ENCODE assay signal across 8 cellular contexts in genomic region chr11:57649826-57650738, GRCh38. TPM values are rescaled to one million over a fixed set of nuclear protein-coding genes. Genes with fewer than 3 reads are reported as not detected.
DNase-seq lines count a peak whose midpoint lies in the region; ATAC-seq, FAIRE-seq and TF ChIP-seq lines count a peak whose summit lies in the region.

YPEL4 (minus strand) TSS chr11:57649912; CDS start chr11:57647107, 2,805 bp downstream.

- ATAC-seq in activated B cell treated with CpG ODN at 0.5 μM for 24 hours (ENCODE audit: low read depth): peak; percentile 71

- H3K27me3 Mint-ChIP-seq in activated B cell treated with CpG ODN at 0.5 μM for 24 hours: peaks cover 57% of the 10 kb centered on the region

- peaks cover 4% of the 10 kb centered on the region; the same call in 1 of the 2 replicates for H3K36me3 ChIP-seq in HUES64 (ENCODE audit: insufficient read depth, low read length)

- peaks cover 37% of the 10 kb centered on the region for H3K4me1 Mint-ChIP-seq in activated B cell treated with CpG ODN at 0.5 μM for 24 hours

- H3K9me3 ChIP-seq in HUES64 (ENCODE audit: insufficient read depth, low read depth, low read length): no peaks in the 10 kb centered on the region

- no peaks in the 10 kb centered on the region for H3K9me3 Mint-ChIP-seq in activated B cell treated with CpG ODN at 0.5 μM for 24 hours

- TF ChIP-seq CTCF in activated B cell treated with CpG ODN at 0.5 μM for 24 hours (IDR thresholded peaks at IDR 0.05): no peak

- intact Hi-C loops in activated B cell treated with CpG ODN at 0.5 μM for 24 hours (cut with micrococcal nuclease): no loop called here

- CTCF ChIA-PET in activated B cell treated with CpG ODN at 0.5 μM for 24 hours (lab: Charles Lee): interaction anchor here (1.4 kb wide), 1 partner anchor 304 kb away, joined by 4 read pairs; no protein-coding TSS in a partner anchor

- 0 out of 2 replicates have a peak, but pooled peaks cover 2% of the 10 kb centered on the region for H3K27me3 ChIP-seq in HUES64 (ENCODE audit: insufficient read depth, low read length)

- H3K4me1 ChIP-seq in HUES64 (ENCODE audit: insufficient read depth, low read length): peaks cover 59% of the 10 kb centered on the region

- no peaks in the 10 kb centered on the region for H3K36me3 Mint-ChIP-seq in activated B cell treated with CpG ODN at 0.5 μM for 24 hours (ENCODE audit: low read depth)

- no peak for FAIRE-seq in GM19239 (lab: Jason Lieb, UNC)

- DNase-seq in C1 segment of cervical spinal cord (lab: John Stamatoyannopoulos, UW) (peak in 12 of 14 donors; percentile 31 to 94 (median 64)), activated B cell treated with CpG ODN at 0.5 μM for 24 hours (no peak), inferior parietal cortex (ENCODE audit: extremely low spot score) (peak; percentile 56), cortex of kidney (lab: John Stamatoyannopoulos, UW) (no peak), GM19239 (ENCODE audit: insufficient read length, low spot score) (no peak)
- peak; percentile 74 for DNase-seq in central memory CD4-positive, alpha-beta T cell
- peak; percentile 23 to 43 for DNase-seq in stimulated activated CD4-positive, alpha-beta T cell treated with anti-CD3 and anti-CD28 coated beads, Interleukin-15, amount 100 ng/mL, for 48 hours (ENCODE audit: low read depth in 2 of 2)

- peak within 1 kb of the TSS; percentile 71; the same call in 1 of the 2 replicates for H3K27ac ChIP-seq in HUES64 (ENCODE audit: low read depth, low read length)

- H3K4me3 Mint-ChIP-seq in activated B cell treated with CpG ODN at 0.5 μM for 24 hours: peak within 1 kb of the TSS; percentile 39

- H3K9ac ChIP-seq in HUES64 (ENCODE audit: low read depth, low read length): peak within 1 kb of the TSS; percentile 63

- 22% methylated on average over 13 of the region's 15 CpGs for WGBS in HUES64

- POLR2A ChIA-PET in activated B cell treated with CpG ODN at 0.5 μM for 24 hours (lab: Charles Lee): interaction anchor here (0.6 kb wide), 1 partner anchor 172 kb away, joined by 3 read pairs; no protein-coding TSS in a partner anchor

- peak within 1 kb of the TSS; percentile 55 for H3K4me3 ChIP-seq in HUES64 (ENCODE audit: low read length)

- H3K27ac Mint-ChIP-seq in activated B cell treated with CpG ODN at 0.5 μM for 24 hours: no peak within 1 kb of the TSS

RNA-seq across cellular contexts. Expression of gene YPEL4, which starts in this region (rescaled TPM):
- polyA plus RNA-seq in HUES64 (2013, experiment 1 of 2): not detected
- polyA plus RNA-seq in HUES64 (2013, experiment 2 of 2): not detected
- total RNA-seq in activated B cell treated with CpG ODN at 0.5 μM for 24 hours: not detected in 2 replicates

Comparison
In these comparisons a context has a peak if more than half of its experiments do, and no peak if none do; other contexts are left out.
1. Peak in ATAC-seq in activated B cell treated with CpG ODN at 0.5 μM for 24 hours; RNA of the gene not detected or under 1 TPM.
2. DNase-seq: peak in C1 segment of cervical spinal cord (12 of 14), central memory CD4-positive, alpha-beta T cell (single experiment), inferior parietal cortex (single experiment) and stimulated activated CD4-positive, alpha-beta T cell treated with anti-CD3 and anti-CD28 coated beads, Interleukin-15, amount 100 ng/mL, for 48 hours (2 of 2); none in activated B cell treated with CpG ODN at 0.5 μM for 24 hours (single experiment), cortex of kidney (single experiment) and GM19239 (single experiment).